ENCODE assay signal across 7 cellular contexts in genomic region chr11:1573847-1574255, GRCh38. TPM values are rescaled to one million over a fixed set of nuclear protein-coding genes. Genes with fewer than 3 reads are reported as not detected.
DNase-seq lines count a peak whose midpoint lies in the region; ATAC-seq and TF ChIP-seq lines count a peak whose summit lies in the region.

No MANE protein-coding gene starts in this region.

- TF ChIP-seq EP300 in SK-N-SH (IDR thresholded peaks at IDR 0.05; ENCODE audit: borderline replicate concordance in 1 of 2, low read depth in 1 of 2, low read length in 1 of 2), result no peak

- H3K9me3 ChIP-seq in HUES48 (ENCODE audit: control insufficient read depth, insufficient read depth, low read length) (0 out of 2 replicates have a peak, but pooled peaks cover 8% of the 10 kb centered on the region), SK-N-SH (peaks cover 3% of the 10 kb centered on the region; the same call in 1 of the 2 replicates), iPS-15b (ENCODE audit: control insufficient read depth, insufficient read depth, low read length) (no peaks in the 10 kb centered on the region)

- TF ChIP-seq CTCF in SK-N-SH (IDR thresholded peaks at IDR 0.05), result no peak

- H4K20me1 ChIP-seq in SK-N-SH (ENCODE audit: insufficient read depth), result peaks cover 10% of the 10 kb centered on the region; the same call in 1 of the 2 replicates

- H3K4me3 Mint-ChIP-seq in stimulated activated naive B cell treated with anti-CD40 and anti-IgM and Interleukin-4, amounts not matched to agents 10 μg/mL and 1 μg/mL and 100 μg/mL, for 72 hours, result peak overlapping the region; percentile 69 to 72

- POLR2A ChIA-PET in SK-N-SH (lab: Yijun Ruan, JAX), result interaction anchor here (1.0 to 1.6 kb wide), 2 partner anchors 9 to 51 kb away, joined by 3 to 6 read pairs; no protein-coding TSS in a partner anchor

- 4% methylated on average over 7 of the region's 10 CpGs for WGBS in SK-N-SH (ENCODE audit: low lambda C conversion rate)

- CTCF ChIA-PET in SK-N-SH (lab: Yijun Ruan, JAX), result interaction anchor here (0.6 to 18.1 kb wide), 36 partner anchors 8 to 582 kb away, joined by 3 to 398 read pairs (median 5); partner anchors contain the start of genes KRTAP5-1, KRTAP5-3 and KRTAP5-5

- H3K36me3 ChIP-seq in HUES48 (ENCODE audit: control insufficient read depth, insufficient read depth, low read length) (no peaks in the 10 kb centered on the region), SK-N-SH (replicated peaks in 1 of 2; ENCODE audit: control insufficient read depth in 1 of 2, insufficient read depth in 2 of 2, low read length in 1 of 2) (no peaks in the 10 kb centered on the region), iPS-15b (ENCODE audit: control insufficient read depth, insufficient read depth, low read length) (no peaks in the 10 kb centered on the region)

- H3K4me3 ChIP-seq in HUES48 (ENCODE audit: low read depth, low read length), result peak overlapping the region; percentile 55
- H3K4me3 ChIP-seq in SK-N-SH (ENCODE audit: low read depth in 2 of 2, low read length in 1 of 2), result peak overlapping the region; percentile 57 to 59; a peak in 3 of 4 replicates
- H3K4me3 ChIP-seq in iPS-15b (ENCODE audit: low read depth, low read length), result peak overlapping the region; percentile 46

- peak overlapping the region; percentile 59 for H3K27ac Mint-ChIP-seq in stimulated activated naive B cell treated with anti-CD40 and anti-IgM and Interleukin-4, amounts not matched to agents 10 μg/mL and 1 μg/mL and 100 μg/mL, for 72 hours

- TF ChIP-seq RAD21 in SK-N-SH (IDR thresholded peaks at IDR 0.05; ENCODE audit: low read length), result no peak

- H3K9ac ChIP-seq in HUES48 (ENCODE audit: low read depth, low read length) (no peak overlapping the region), SK-N-SH (no peak overlapping the region), iPS-15b (ENCODE audit: low read depth, low read length) (no peak overlapping the region)

- peaks cover 5 to 8% of the 10 kb centered on the region in 2 donors for H3K9me3 Mint-ChIP-seq in stimulated activated naive B cell treated with anti-CD40 and anti-IgM and Interleukin-4, amounts not matched to agents 10 μg/mL and 1 μg/mL and 100 μg/mL, for 72 hours

- peak; percentile 19 to 27 for ATAC-seq in stimulated activated naive B cell treated with anti-CD40 and anti-IgM and Interleukin-4, amounts not matched to agents 10 μg/mL and 1 μg/mL and 100 μg/mL, for 72 hours (replicated peaks)
- ATAC-seq in HG02981 (IDR thresholded peaks at IDR 0.05; ENCODE audit: unreplicated experiment) (no peak), HG02588 (IDR thresholded peaks at IDR 0.05; ENCODE audit: unreplicated experiment) (no peak)

- H3K27ac ChIP-seq in HUES48 (ENCODE audit: low read depth, low read length) (no peak overlapping the region), SK-N-SH (ENCODE audit: low read depth in 2 of 2, low read length in 1 of 2) (no peak overlapping the region; a peak in 1 of 4 replicates)

- peaks cover 9 to 23% of the 10 kb centered on the region in 2 donors for H3K4me1 Mint-ChIP-seq in stimulated activated naive B cell treated with anti-CD40 and anti-IgM and Interleukin-4, amounts not matched to agents 10 μg/mL and 1 μg/mL and 100 μg/mL, for 72 hours

- peak overlapping the region; percentile 82 for H3K4me2 ChIP-seq in SK-N-SH

- H2AFZ ChIP-seq in SK-N-SH (ENCODE audit: low read depth), result no peak overlapping the region

- no peaks in the 10 kb centered on the region for H3F3A ChIP-seq in SK-N-SH (replicated peaks; ENCODE audit: insufficient read depth)

- no peaks in the 10 kb centered on the region for H3K79me2 ChIP-seq in SK-N-SH (ENCODE audit: insufficient read depth)

- H3K27me3 ChIP-seq in HUES48 (ENCODE audit: control insufficient read depth, insufficient read depth, low read length) (peaks cover 50% of the 10 kb centered on the region), SK-N-SH (ENCODE audit: insufficient read depth) (peaks cover 4% of the 10 kb centered on the region; the same call in 1 of the 2 replicates), iPS-15b (ENCODE audit: control insufficient read depth, insufficient read depth, low read length) (peaks cover 21% of the 10 kb centered on the region)

- peaks cover 49 to 66% of the 10 kb centered on the region in 2 donors for H3K27me3 Mint-ChIP-seq in stimulated activated naive B cell treated with anti-CD40 and anti-IgM and Interleukin-4, amounts not matched to agents 10 μg/mL and 1 μg/mL and 100 μg/mL, for 72 hours

- H3K9me2 ChIP-seq in SK-N-SH, result no peaks in the 10 kb centered on the region

- peaks cover 3 to 4% of the 10 kb centered on the region in 2 donors for H3K36me3 Mint-ChIP-seq in stimulated activated naive B cell treated with anti-CD40 and anti-IgM and Interleukin-4, amounts not matched to agents 10 μg/mL and 1 μg/mL and 100 μg/mL, for 72 hours

- DNase-seq in SK-N-SH, result peak; percentile 62
- no peak for DNase-seq in stimulated activated naive B cell treated with anti-CD40 and anti-IgM and Interleukin-4, amounts not matched to agents 10 μg/mL and 1 μg/mL and 100 μg/mL, for 72 hours
- DNase-seq in stimulated activated naive CD4-positive, alpha-beta T cell treated with Interleukin-2 at 50 U/mL for 16 hours (lab: John Stamatoyannopoulos, UW), result no peak

- H3K4me1 ChIP-seq in HUES48 (ENCODE audit: control insufficient read depth, insufficient read depth, low read length) (peaks cover 18% of the 10 kb centered on the region), SK-N-SH (ENCODE audit: control insufficient read depth in 1 of 2, insufficient read depth in 2 of 2, low read depth in 1 of 2, low read length in 1 of 2) (peaks cover 0 to 25% of the 10 kb centered on the region in 2 experiments; a peak in 1 of 4 replicates), iPS-15b (ENCODE audit: control insufficient read depth, insufficient read depth, low read length) (peaks cover 6% of the 10 kb centered on the region)

TF ChIP-seq in SK-N-SH, 30 proteins besides CTCF, POLR2A, EP300 and RAD21 (continues in another document):
- TF ChIP-seq FOXJ3 (CRISPR knock-in tag; IDR thresholded peaks at IDR 0.05) (no peak), REST (IDR thresholded peaks at IDR 0.05; ENCODE audit: low read depth, low read length) (no peak), NRF1 (IDR thresholded peaks at IDR 0.05; ENCODE audit: low read depth, low read length) (no peak), PBX3 (IDR thresholded peaks at IDR 0.05) (no peak), YY1 (IDR thresholded peaks at IDR 0.05; ENCODE audit: low read depth) (no peak), RXRA (IDR thresholded peaks at IDR 0.05; ENCODE audit: borderline replicate concordance, low read depth) (no peak), MAX (IDR thresholded peaks at IDR 0.05; ENCODE audit: low read depth) (no peak)

RNA-seq across cellular contexts. Expression of gene DUSP8, which starts 1.8 kb away (rescaled TPM):
- 2.0 and 2.2 TPM in 2 replicates for polyA plus RNA-seq in SK-N-SH (2012; rRNA removed)
- 1.1 and 1.6 TPM in 2 replicates for polyA plus RNA-seq in SK-N-SH (2012; cell fraction: cytosol; rRNA removed)
- polyA plus RNA-seq in SK-N-SH (2012; cell fraction: nucleus; rRNA removed), result 3.9 and 5.4 TPM in 2 replicates

RNA-seq across cellular contexts. Expression of gene KRTAP5-1, which starts 11.2 kb away (rescaled TPM):
- not detected in 2 replicates for polyA plus RNA-seq in SK-N-SH (2012; rRNA removed)
- polyA plus RNA-seq in SK-N-SH (2012; cell fraction: cytosol; rRNA removed), result not detected in 2 replicates
- polyA plus RNA-seq in SK-N-SH (2012; cell fraction: nucleus; rRNA removed), result not detected in 2 replicates

RNA-seq across cellular contexts. Expression of gene KRTAP5-2, which starts 24.2 kb away (rescaled TPM):
- not detected in 2 replicates for polyA plus RNA-seq in SK-N-SH (2012; rRNA removed)
- not detected in 2 replicates for polyA plus RNA-seq in SK-N-SH (2012; cell fraction: cytosol; rRNA removed)
- polyA plus RNA-seq in SK-N-SH (2012; cell fraction: nucleus; rRNA removed), result not detected in 2 replicates

RNA-seq across cellular contexts. Expression of gene KRTAP5-3, which starts 34.4 kb away (rescaled TPM):
- not detected in 2 replicates for polyA plus RNA-seq in SK-N-SH (2012; rRNA removed)
- polyA plus RNA-seq in SK-N-SH (2012; cell fraction: cytosol; rRNA removed), result not detected in 2 replicates
- not detected in 2 replicates for polyA plus RNA-seq in SK-N-SH (2012; cell fraction: nucleus; rRNA removed)

RNA-seq across cellular contexts. Expression of gene KRTAP5-4, which starts 48.1 kb away (rescaled TPM):
- not detected in 2 replicates for polyA plus RNA-seq in SK-N-SH (2012; rRNA removed)
- polyA plus RNA-seq in SK-N-SH (2012; cell fraction: cytosol; rRNA removed), result not detected in 2 replicates
- polyA plus RNA-seq in SK-N-SH (2012; cell fraction: nucleus; rRNA removed), result not detected in 2 replicates

Comparison
In these comparisons a context has a peak if more than half of its experiments do, and no peak if none do; other contexts are left out.
1. ATAC-seq: peak in stimulated activated naive B cell treated with anti-CD40 and anti-IgM and Interleukin-4, amounts not matched to agents 10 μg/mL and 1 μg/mL and 100 μg/mL, for 72 hours (2 of 2); none in HG02981 (single experiment) and HG02588 (single experiment).
2. Peak in every context shown above with its lines, with median percentiles within 50 percentile points of each other: H3K4me3 ChIP-seq.